15 cellular contexts compared by ENCODE assay signal in genomic region chr1:115729765-115730164, GRCh38. TPM values are rescaled to one million over a fixed set of nuclear protein-coding genes. Genes with fewer than 3 reads are reported as not detected.
A peak's percentile ranks its signal among the peaks of the same experiment; 100 is the strongest.
DNase-seq lines count a peak whose midpoint lies in the region; ATAC-seq, FAIRE-seq and TF ChIP-seq lines count a peak whose summit lies in the region.
"Had no signal": no experiment of that assay in that cellular context is flagged by ENCODE, and none has a peak within 500 bp of the region (broad histone marks: within the 10 kb centered on the region; RNA-seq: fewer than 3 reads in every experiment).

No MANE protein-coding gene starts in this region.

- H3K4me1 Mint-ChIP-seq in activated CD8-positive, alpha-beta memory T cell treated with anti-CD3 and anti-CD28 coated beads, Interleukin-2, amount 10 ng/mL, durations not matched to agents 7 days and 5 days: no peaks in the 10 kb centered on the region

- ATAC-seq in GM19397 (IDR thresholded peaks at IDR 0.05; ENCODE audit: unreplicated experiment): peak; percentile 61
- ATAC-seq in HG02798 (IDR thresholded peaks at IDR 0.05; ENCODE audit: poor library complexity, unreplicated experiment): peak; percentile 73
- ATAC-seq in HG03520 (IDR thresholded peaks at IDR 0.05; ENCODE audit: unreplicated experiment): peak; percentile 93
- no peak for ATAC-seq in Right ventricle myocardium superior (ENCODE audit: poor library complexity)
- ATAC-seq in activated CD8-positive, alpha-beta memory T cell treated with anti-CD3 and anti-CD28 coated beads, Interleukin-2, amount 10 ng/mL, durations not matched to agents 7 days and 5 days: no peak

- TF ChIP-seq POLR2A in GM12892 (IDR thresholded peaks at IDR 0.05; ENCODE audit: low read depth, low read length): no peak

- H3K27ac Mint-ChIP-seq in activated CD8-positive, alpha-beta memory T cell treated with anti-CD3 and anti-CD28 coated beads, Interleukin-2, amount 10 ng/mL, durations not matched to agents 7 days and 5 days: no peak overlapping the region
- H3K27ac Mint-ChIP-seq: stimulated activated naive CD8-positive, alpha-beta T cell treated with anti-CD3 and anti-CD28 coated beads, Interleukin-15, Interleukin-2, amounts not matched to agents 100 ng/mL and 50 ng/mL, for 24 hours had no signal

- peaks cover 27% of the 10 kb centered on the region for H3K27me3 Mint-ChIP-seq in activated CD8-positive, alpha-beta memory T cell treated with anti-CD3 and anti-CD28 coated beads, Interleukin-2, amount 10 ng/mL, durations not matched to agents 7 days and 5 days

- CTCF ChIA-PET in activated CD8-positive, alpha-beta memory T cell treated with anti-CD3 and anti-CD28 coated beads, Interleukin-2, amount 10 ng/mL, durations not matched to agents 7 days and 5 days (lab: Charles Lee): no interaction called here

- no peaks in the 10 kb centered on the region for H3K36me3 Mint-ChIP-seq in activated CD8-positive, alpha-beta memory T cell treated with anti-CD3 and anti-CD28 coated beads, Interleukin-2, amount 10 ng/mL, durations not matched to agents 7 days and 5 days

- H3K4me3 Mint-ChIP-seq in activated CD8-positive, alpha-beta memory T cell treated with anti-CD3 and anti-CD28 coated beads, Interleukin-2, amount 10 ng/mL, durations not matched to agents 7 days and 5 days: no peak overlapping the region
- H3K4me3 Mint-ChIP-seq: stimulated activated naive CD8-positive, alpha-beta T cell treated with anti-CD3 and anti-CD28 coated beads, Interleukin-15, Interleukin-2, amounts not matched to agents 100 ng/mL and 50 ng/mL, for 24 hours had no signal

- intact Hi-C loops in Right ventricle myocardium superior (cut with DNase I): loop anchor here (5.0 kb wide), 1 partner anchor 38 kb away; the partner anchor contains the start of gene CASQ2

- peak; percentile 96 for FAIRE-seq in GM12892 (lab: Jason Lieb, UNC)
- FAIRE-seq: bronchial epithelial cell, islet of Langerhans, TTC549 had no signal

- no peaks in the 10 kb centered on the region for H3K9me3 Mint-ChIP-seq in activated CD8-positive, alpha-beta memory T cell treated with anti-CD3 and anti-CD28 coated beads, Interleukin-2, amount 10 ng/mL, durations not matched to agents 7 days and 5 days (ENCODE audit: low read depth)
- H3K9me3 Mint-ChIP-seq: stimulated activated naive CD8-positive, alpha-beta T cell treated with anti-CD3 and anti-CD28 coated beads, Interleukin-15, Interleukin-2, amounts not matched to agents 100 ng/mL and 50 ng/mL, for 24 hours had no signal

- DNase-seq in GM12892 (ENCODE audit: insufficient read length) (peak; percentile 41), 8988T (no peak), NCI-H1930 (lab: John Stamatoyannopoulos, UW) (no peak), Right ventricle myocardium superior (no peak)
- DNase-seq in activated CD8-positive, alpha-beta memory T cell treated with anti-CD3 and anti-CD28 coated beads, Interleukin-2, amount 10 ng/mL, durations not matched to agents 7 days and 5 days: no peak
- DNase-seq: NCI-H146 had no signal

RNA-seq across cellular contexts. Expression of gene CASQ2, which starts 38.7 kb away (rescaled TPM):
- polyA plus RNA-seq in GM12892 (2012; ENCODE audit: missing spikeins): not detected
- 804 TPM for total RNA-seq in Right ventricle myocardium superior
- total RNA-seq in activated CD8-positive, alpha-beta memory T cell treated with anti-CD3 and anti-CD28 coated beads, Interleukin-2, amount 10 ng/mL, durations not matched to agents 7 days and 5 days: not detected
- total RNA-seq: bronchial epithelial cell, fibroblast of lung had no signal
- polyA plus RNA-seq: neural cell had no signal

Comparison
In these comparisons a context has a peak if more than half of its experiments do, and no peak if none do; other contexts are left out.
1. ATAC-seq: peak in GM19397 (single experiment), HG02798 (single experiment) and HG03520 (single experiment); none in Right ventricle myocardium superior (single experiment) and activated CD8-positive, alpha-beta memory T cell treated with anti-CD3 and anti-CD28 coated beads, Interleukin-2, amount 10 ng/mL, durations not matched to agents 7 days and 5 days (single experiment).
2. RNA of gene CASQ2, which starts 38.7 kb away (total RNA-seq): 804 TPM in Right ventricle myocardium superior (single experiment); not detected in activated CD8-positive, alpha-beta memory T cell treated with anti-CD3 and anti-CD28 coated beads, Interleukin-2, amount 10 ng/mL, durations not matched to agents 7 days and 5 days; every median in the first group is over 100 times any median in the second.